Comparison of ENCODE assay signal across 8 cellular contexts in genomic region chr14:61750708-61751474, GRCh38. TPM values are rescaled to one million over a fixed set of nuclear protein-coding genes. Genes with fewer than 3 reads are reported as not detected.
DNase-seq lines count a peak whose midpoint lies in the region; ATAC-seq and TF ChIP-seq lines count a peak whose summit lies in the region.

No MANE protein-coding gene starts in this region.

- intact Hi-C loops in Right ventricle myocardium inferior (cut with DNase I): loop anchor here (1.0 to 5.0 kb wide), 3 partner anchors 11 to 54 kb away; partner anchors contain the start of genes HIF1A and SNAPC1
- intact Hi-C loops in transverse colon (cut with DNase I; ENCODE audit: low total_unique reads): no loop called here

- no peak for TF ChIP-seq EP300 in transverse colon (IDR thresholded peaks at IDR 0.05; ENCODE audit: low read depth)

- peaks cover 4% of the 10 kb centered on the region for H3K27me3 ChIP-seq in CD4-positive, CD25-positive, alpha-beta regulatory T cell (ENCODE audit: control insufficient read depth, insufficient read depth, low read length)
- H3K27me3 ChIP-seq in transverse colon: no peaks in the 10 kb centered on the region

- peak; percentile 87 to 90 for ATAC-seq in CD4-positive, CD25-positive, alpha-beta regulatory T cell (ENCODE audit: low read depth in 2 of 2)
- ATAC-seq in GM19452 (IDR thresholded peaks at IDR 0.05; ENCODE audit: unreplicated experiment) (peak; percentile 95), HG03575 (IDR thresholded peaks at IDR 0.05; ENCODE audit: extremely low read depth, insufficient number of reproducible peaks, low FRiP score, unreplicated experiment) (peak; percentile 48), Right ventricle myocardium inferior (peak; percentile 98)
- peak; percentile 89 to 97 for ATAC-seq in activated naive CD4-positive, alpha-beta T cell treated with anti-CD3 and anti-CD28 coated beads, Interleukin-2, amount 50 U/mL, for 72 hours

- H3K36me3 Mint-ChIP-seq in CD4-positive, CD25-positive, alpha-beta regulatory T cell: peaks cover 13% of the 10 kb centered on the region
- peaks cover 0 to 56% of the 10 kb centered on the region in 2 donors for H3K36me3 Mint-ChIP-seq in activated naive CD4-positive, alpha-beta T cell treated with anti-CD3 and anti-CD28 coated beads, Interleukin-2, amount 50 U/mL, for 72 hours

- in situ Hi-C loops in transverse colon (cut with MboI; ENCODE audit: low pct_ligation_motif_present in 1 of 4, low pct_unique_long_range_greater_than_20kb in 1 of 4, low sequenced_read_pairs in 3 of 4): no loop called here

- H3K27ac ChIP-seq in CD4-positive, CD25-positive, alpha-beta regulatory T cell (ENCODE audit: insufficient read depth, low read length, poor library complexity, severe bottlenecking): peak overlapping the region; percentile 68
- H3K27ac ChIP-seq in transverse colon: peak overlapping the region; percentile 84 to 91 (median 86)

- peaks cover 6 to 18% (median 14%) of the 10 kb centered on the region in 4 donors for H3K4me1 Mint-ChIP-seq in CD4-positive, CD25-positive, alpha-beta regulatory T cell

- no peak for TF ChIP-seq CTCF in transverse colon (IDR thresholded peaks at IDR 0.05)

- peaks cover 0 to 1% (median 0%) of the 10 kb centered on the region in 7 donors for H3K9me3 Mint-ChIP-seq in CD4-positive, CD25-positive, alpha-beta regulatory T cell
- H3K9me3 Mint-ChIP-seq in activated naive CD4-positive, alpha-beta T cell treated with anti-CD3 and anti-CD28 coated beads, Interleukin-2, amount 50 U/mL, for 72 hours: no peaks in the 10 kb centered on the region

- peaks cover 15% of the 10 kb centered on the region for H3K27me3 Mint-ChIP-seq in CD4-positive, CD25-positive, alpha-beta regulatory T cell

- 2 to 9% methylated on average over 3 to 36 of the region's 54 CpGs for WGBS in transverse colon (ENCODE audit: low coverage in 1 of 2), 2 donors

- peak overlapping the region; percentile 77 to 94 (median 89) for H3K27ac Mint-ChIP-seq in CD4-positive, CD25-positive, alpha-beta regulatory T cell
- peak overlapping the region; percentile 52 to 95 for H3K27ac Mint-ChIP-seq in activated naive CD4-positive, alpha-beta T cell treated with anti-CD3 and anti-CD28 coated beads, Interleukin-2, amount 50 U/mL, for 72 hours

- peak overlapping the region; percentile 86 to 96 (median 90) for H3K4me3 Mint-ChIP-seq in CD4-positive, CD25-positive, alpha-beta regulatory T cell

- peak; percentile 63 to 78 (median 74) for DNase-seq in CD4-positive, CD25-positive, alpha-beta regulatory T cell
- DNase-seq in SIG-M5 treated with dmso at 0.1 percent for 504 hours (lab: John Stamatoyannopoulos, UW; ENCODE audit: unreplicated experiment) (peak; percentile 92), Right ventricle myocardium inferior (ENCODE audit: missing footprints) (peak; percentile 95), pons (ENCODE audit: low spot score) (peak; percentile 76), transverse colon (peak; percentile 91)
- DNase-seq in activated naive CD4-positive, alpha-beta T cell treated with anti-CD3 and anti-CD28 coated beads, Interleukin-2, amount 50 U/mL, for 72 hours (ENCODE audit: low spot score in 2 of 2): peak; percentile 80 to 84

- peaks cover 9% of the 10 kb centered on the region for H3K4me1 ChIP-seq in CD4-positive, CD25-positive, alpha-beta regulatory T cell (ENCODE audit: control insufficient read depth, insufficient read depth, low read length, poor library complexity, severe bottlenecking)
- peaks cover 6 to 44% (median 23%) of the 10 kb centered on the region in 4 donors for H3K4me1 ChIP-seq in transverse colon

- peaks cover 12% of the 10 kb centered on the region for H3K36me3 ChIP-seq in CD4-positive, CD25-positive, alpha-beta regulatory T cell (ENCODE audit: control insufficient read depth, insufficient read depth, low read length)
- H3K36me3 ChIP-seq in transverse colon: peaks cover 0 to 14% (median 5%) of the 10 kb centered on the region in 4 donors

- no peaks in the 10 kb centered on the region for H3K9me3 ChIP-seq in CD4-positive, CD25-positive, alpha-beta regulatory T cell (ENCODE audit: control insufficient read depth in 2 of 2, low read length in 2 of 2)
- H3K9me3 ChIP-seq in transverse colon: no peaks in the 10 kb centered on the region

- peak; percentile 76 for TF ChIP-seq POLR2A in transverse colon (IDR thresholded peaks at IDR 0.05)

- H3K4me3 ChIP-seq in CD4-positive, CD25-positive, alpha-beta regulatory T cell (ENCODE audit: low read depth, low read length): peak overlapping the region; percentile 84
- peak overlapping the region; percentile 37 to 70 (median 50) for H3K4me3 ChIP-seq in transverse colon

RNA-seq across cellular contexts. Expression of gene SNAPC1, which starts 11.3 kb away (rescaled TPM):
- 3.9 TPM for total RNA-seq in CD4-positive, CD25-positive, alpha-beta regulatory T cell
- polyA plus RNA-seq in CD4-positive, CD25-positive, alpha-beta regulatory T cell: 1 to 10 TPM; 3.9 to 4.7 (median 4.2) TPM
- total RNA-seq in activated naive CD4-positive, alpha-beta T cell treated with anti-CD3 and anti-CD28 coated beads, Interleukin-2, amount 50 U/mL, for 72 hours: 10 to 100 TPM; 10.5 to 11.4 TPM
- total RNA-seq in Right ventricle myocardium inferior (11.8 TPM), transverse colon (1 to 10 TPM in 2 of 4 donors, under 1 TPM in 1, not detected in 1; 0.20 to 5.1 (median 3.8) TPM)

RNA-seq across cellular contexts. Expression of gene HIF1A, which starts 55.6 kb away (rescaled TPM):
- total RNA-seq in CD4-positive, CD25-positive, alpha-beta regulatory T cell: 123 TPM
- polyA plus RNA-seq in CD4-positive, CD25-positive, alpha-beta regulatory T cell: 10 to 100 TPM; 48.2 to 62.3 (median 57.5) TPM
- total RNA-seq in activated naive CD4-positive, alpha-beta T cell treated with anti-CD3 and anti-CD28 coated beads, Interleukin-2, amount 50 U/mL, for 72 hours: 100 to 1,000 TPM; 165 to 170 TPM
- total RNA-seq in Right ventricle myocardium inferior (53.4 TPM), transverse colon (100 to 1,000 TPM in 2 of 4 donors, 10 to 100 TPM in 2; 27.9 to 103 (median 76.1) TPM)

Comparison
In these comparisons a context has a peak if more than half of its experiments do, and no peak if none do; other contexts are left out.
1. Peak in every context shown above with its lines: DNase-seq, ATAC-seq, H3K4me3 ChIP-seq and H3K27ac ChIP-seq.
2. ATAC-seq: peak in every context shown above with its lines; median percentile 98 in Right ventricle myocardium inferior; 95 in GM19452; 93 in activated naive CD4-positive, alpha-beta T cell treated with anti-CD3 and anti-CD28 coated beads, Interleukin-2, amount 50 U/mL, for 72 hours; 88 in CD4-positive, CD25-positive, alpha-beta regulatory T cell; 48 in HG03575.